Comparison of ENCODE assay signal across 12 cellular contexts in the genomic region with DNA sequence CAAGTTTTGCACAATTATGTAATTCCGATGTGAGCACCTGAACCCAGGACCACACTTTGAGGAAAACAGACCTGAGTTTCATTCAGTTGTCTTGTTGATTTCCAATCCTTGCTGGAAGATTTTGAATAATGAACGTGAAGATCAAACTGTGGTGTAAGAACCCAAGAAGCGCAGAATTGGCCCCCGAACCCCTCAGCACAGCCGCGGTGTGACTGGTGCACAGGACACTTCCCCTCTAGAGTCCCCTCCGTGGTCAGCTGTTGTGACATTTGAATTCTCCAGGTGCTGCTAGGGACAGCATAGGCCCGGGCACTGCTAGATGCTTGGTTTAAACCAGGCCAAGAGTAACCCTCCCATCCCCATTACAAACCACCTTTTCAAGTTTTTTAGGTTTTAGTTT. TPM values are rescaled to one million over a fixed set of nuclear protein-coding genes. Genes with fewer than 3 reads are reported as not detected.
A peak's percentile ranks its signal among the peaks of the same experiment; 100 is the strongest.
DNase-seq lines count a peak whose midpoint lies in the region; ATAC-seq, FAIRE-seq and TF ChIP-seq lines count a peak whose summit lies in the region.
"Had no signal": no experiment of that assay in that cellular context is flagged by ENCODE, and none has a peak within 500 bp of the region (broad histone marks: within the 10 kb centered on the region; RNA-seq: fewer than 3 reads in every experiment).

No MANE protein-coding gene starts in this region.

- no peaks in the 10 kb centered on the region for H3K27me3 Mint-ChIP-seq in CD4-positive, alpha-beta T cell
- H3K27me3 Mint-ChIP-seq in GM23338 (ENCODE audit: insufficient read depth, low read depth, poor library complexity) = peaks cover 2% of the 10 kb centered on the region
- no peaks in the 10 kb centered on the region for H3K27me3 Mint-ChIP-seq in activated naive CD8-positive, alpha-beta T cell treated with anti-CD3 and anti-CD28 coated beads for 36 hours
- H3K27me3 Mint-ChIP-seq in natural killer cell (ENCODE audit: low read depth in 2 of 2) = no peaks in the 10 kb centered on the region

- POLR2A ChIA-PET in CD4-positive, alpha-beta T cell (lab: Charles Lee) = interaction anchor here (3.0 kb wide), 1 partner anchor 108 kb away, joined by 20 read pairs; the partner anchor contains the start of gene WDR5

- H3K79me2 ChIP-seq in GM23338 (replicated peaks; ENCODE audit: insufficient read depth) = no peaks in the 10 kb centered on the region

- no peaks in the 10 kb centered on the region for H3K9me2 ChIP-seq in GM23338 (ENCODE audit: insufficient read depth)

- no peak for ATAC-seq in CD4-positive, alpha-beta T cell (ENCODE audit: poor library complexity)
- no peak for ATAC-seq in GM23338
- ATAC-seq in natural killer cell = no peak
- ATAC-seq: heart left ventricle had no signal

- peaks cover 13% of the 10 kb centered on the region for H3K36me3 Mint-ChIP-seq in CD4-positive, alpha-beta T cell (ENCODE audit: low read depth)
- peaks cover 14% of the 10 kb centered on the region for H3K36me3 Mint-ChIP-seq in GM23338 (ENCODE audit: low read depth)
- H3K36me3 Mint-ChIP-seq in activated naive CD8-positive, alpha-beta T cell treated with anti-CD3 and anti-CD28 coated beads for 36 hours = no peaks in the 10 kb centered on the region
- no peaks in the 10 kb centered on the region for H3K36me3 Mint-ChIP-seq in natural killer cell

- H3K9me3 ChIP-seq in CD4-positive, alpha-beta T cell (ENCODE audit: control insufficient read depth, low read length) = no peaks in the 10 kb centered on the region
- no peaks in the 10 kb centered on the region for H3K9me3 ChIP-seq in transverse colon
- H3K9me3 ChIP-seq: esophagus squamous epithelium, heart left ventricle had no signal

- peak overlapping the region; percentile 88 for H3K4me3 Mint-ChIP-seq in CD4-positive, alpha-beta T cell
- peak overlapping the region; percentile 76; the same call in 1 of the 3 replicates for H3K4me3 Mint-ChIP-seq in GM23338
- H3K4me3 Mint-ChIP-seq in activated naive CD8-positive, alpha-beta T cell treated with anti-CD3 and anti-CD28 coated beads for 36 hours = peak overlapping the region; percentile 44
- H3K4me3 Mint-ChIP-seq in natural killer cell = peak overlapping the region; percentile 42

- H3K36me3 ChIP-seq in GM23338 (ENCODE audit: insufficient read depth) = peaks cover 5% of the 10 kb centered on the region; the same call in 1 of the 2 replicates
- H3K36me3 ChIP-seq in transverse colon = peaks cover 0 to 4% (median 2%) of the 10 kb centered on the region in 4 donors

- TF ChIP-seq POLR2A in transverse colon (IDR thresholded peaks at IDR 0.05) = no peak

- H3F3A ChIP-seq in GM23338 (replicated peaks; ENCODE audit: low read depth) = 0 out of 2 replicates have a peak, but pooled peaks cover 5% of the 10 kb centered on the region

- FAIRE-seq in GM19239 (lab: Jason Lieb, UNC) = no peak
- FAIRE-seq: keratinocyte had no signal

- in situ Hi-C loops in transverse colon (cut with MboI; ENCODE audit: low pct_ligation_motif_present in 1 of 4, low pct_unique_long_range_greater_than_20kb in 1 of 4, low sequenced_read_pairs in 3 of 4) = no loop called here
- in situ Hi-C loops in ACHN (cut with HindIII; ENCODE audit: low pct_ligation_motif_present, low pct_unique_long_range_greater_than_20kb, low sequenced_read_pairs) = no loop called here

- intact Hi-C loops in CD4-positive, alpha-beta T cell (cut with DNase I, micrococcal nuclease) = loop anchor here in 1 of 2 experiments (5.0 to 10.0 kb wide), 4 partner anchors 300 to 672 kb away; partner anchors contain the start of genes RXRA, SURF1 and SURF2
- intact Hi-C loops in natural killer cell (cut with micrococcal nuclease) = no loop called here
- intact Hi-C loops in transverse colon (cut with DNase I; ENCODE audit: low total_unique reads) = no loop called here

- H3K4me3 ChIP-seq in GM23338 (no peak overlapping the region), transverse colon (no peak overlapping the region)

- CTCF ChIA-PET in CD4-positive, alpha-beta T cell (lab: Charles Lee) = interaction anchor here (1.7 kb wide), 1 partner anchor 72 kb away, joined by 3 read pairs; no protein-coding TSS in a partner anchor

- WGBS in transverse colon (ENCODE audit: low coverage in 1 of 2), 2 donors = 86 to 100% methylated on average over 1 to 8 of the region's 8 CpGs

- DNase-seq in CD4-positive, alpha-beta T cell = no peak
- DNase-seq in GM23338 (ENCODE audit: low spot score) (no peak), natural killer cell (no peak), GM19239 (ENCODE audit: insufficient read length, low spot score) (no peak), transverse colon (no peak), ACHN (no peak)
- no peak for DNase-seq in activated naive CD8-positive, alpha-beta T cell treated with anti-CD3 and anti-CD28 coated beads for 36 hours
- DNase-seq: amygdala, esophagus squamous epithelium, NCI-H1930 had no signal

- H4K20me1 ChIP-seq in GM23338 (replicated peaks; ENCODE audit: insufficient read depth) = no peaks in the 10 kb centered on the region; the same call in 1 of the 2 replicates

- no peak overlapping the region for H3K4me2 ChIP-seq in GM23338

- no peak overlapping the region for H3K27ac ChIP-seq in CD4-positive, alpha-beta T cell (ENCODE audit: low read depth, low read length)
- H3K27ac ChIP-seq in GM23338 (ENCODE audit: low read depth) = no peak overlapping the region
- no peak overlapping the region for H3K27ac ChIP-seq in transverse colon
- H3K27ac ChIP-seq: esophagus squamous epithelium had no signal

- H3K9me3 Mint-ChIP-seq in CD4-positive, alpha-beta T cell = no peaks in the 10 kb centered on the region
- no peaks in the 10 kb centered on the region; the same call in 2 of the 3 replicates for H3K9me3 Mint-ChIP-seq in GM23338
- H3K9me3 Mint-ChIP-seq in activated naive CD8-positive, alpha-beta T cell treated with anti-CD3 and anti-CD28 coated beads for 36 hours = no peaks in the 10 kb centered on the region
- H3K9me3 Mint-ChIP-seq in natural killer cell = no peaks in the 10 kb centered on the region

- no peaks in the 10 kb centered on the region for H3K4me1 Mint-ChIP-seq in CD4-positive, alpha-beta T cell (ENCODE audit: low read depth)
- H3K4me1 Mint-ChIP-seq in GM23338 = peaks cover 14% of the 10 kb centered on the region
- H3K4me1 Mint-ChIP-seq in activated naive CD8-positive, alpha-beta T cell treated with anti-CD3 and anti-CD28 coated beads for 36 hours = peaks cover 4% of the 10 kb centered on the region
- H3K4me1 Mint-ChIP-seq in natural killer cell = peaks cover 11 to 17% of the 10 kb centered on the region in 2 donors

- H3K4me1 ChIP-seq in GM23338 (ENCODE audit: insufficient read depth) = peaks cover 13% of the 10 kb centered on the region
- H3K4me1 ChIP-seq in transverse colon = peaks cover 0 to 17% (median 11%) of the 10 kb centered on the region in 4 donors

- H3K27me3 ChIP-seq in CD4-positive, alpha-beta T cell (ENCODE audit: control insufficient read depth, insufficient read depth, low read length) = no peaks in the 10 kb centered on the region
- H3K27me3 ChIP-seq in GM23338 (ENCODE audit: insufficient read depth) = no peaks in the 10 kb centered on the region
- H3K27me3 ChIP-seq in transverse colon = no peaks in the 10 kb centered on the region
- H3K27me3 ChIP-seq: esophagus squamous epithelium, heart left ventricle had no signal

- TF ChIP-seq EP300 in transverse colon (IDR thresholded peaks at IDR 0.05; ENCODE audit: low read depth) = no peak

- no peak for TF ChIP-seq CTCF in CD4-positive, alpha-beta T cell (IDR thresholded peaks at IDR 0.05)
- no peak for TF ChIP-seq CTCF in GM23338 (conservative IDR thresholded peaks at IDR 0.05; ENCODE audit: low read depth in 2 of 2)
- TF ChIP-seq CTCF in natural killer cell (IDR thresholded peaks at IDR 0.05) = no peak
- TF ChIP-seq CTCF in transverse colon (IDR thresholded peaks at IDR 0.05) = no peak

- no peak overlapping the region for H2AFZ ChIP-seq in GM23338

- no peak overlapping the region for H3K27ac Mint-ChIP-seq in CD4-positive, alpha-beta T cell
- no peak overlapping the region for H3K27ac Mint-ChIP-seq in GM23338
- no peak overlapping the region for H3K27ac Mint-ChIP-seq in activated naive CD8-positive, alpha-beta T cell treated with anti-CD3 and anti-CD28 coated beads for 36 hours
- no peak overlapping the region for H3K27ac Mint-ChIP-seq in natural killer cell

TF ChIP-seq in GM23338, 12 proteins besides CTCF, POLR2A, EP300 and RAD21:
- TF ChIP-seq NANOG (IDR thresholded peaks at IDR 0.05; ENCODE audit: borderline replicate concordance) (no peak), ZNF331 (CRISPR knock-in tag; IDR thresholded peaks at IDR 0.05; ENCODE audit: low read depth) (no peak), STAT1 (IDR thresholded peaks at IDR 0.05; ENCODE audit: unreplicated experiment) (no peak), EZH2 (IDR thresholded peaks at IDR 0.05; ENCODE audit: low read depth, unreplicated experiment) (no peak)

RNA-seq across cellular contexts. Expression of gene BRD3OS, which starts 1.7 kb away (rescaled TPM):
- total RNA-seq in CD4-positive, alpha-beta T cell = 1 to 10 TPM; 4.0 to 4.9 TPM
- total RNA-seq in GM23338 (2014; rRNA removed; shearing (Covaris generic)) = 12.8 and 16.0 TPM in 2 replicates
- 9.2 and 10.9 TPM in 2 replicates for polyA plus RNA-seq in GM23338 (2016; fragmentation: Nextera tagmentation; extraction: Ambion mirVana)
- 10 to 100 TPM; 12.6 to 12.7 TPM for total RNA-seq in activated naive CD8-positive, alpha-beta T cell treated with anti-CD3 and anti-CD28 coated beads for 36 hours
- total RNA-seq in natural killer cell (1 to 10 TPM; 5.5 to 6.8 (median 6.5) TPM), transverse colon (1 to 10 TPM; 3.2 to 6.6 (median 4.4) TPM)

RNA-seq across cellular contexts. Expression of gene VAV2, which starts 34.9 kb away (rescaled TPM):
- total RNA-seq in CD4-positive, alpha-beta T cell = 1 to 10 TPM; 1.6 to 1.7 TPM
- total RNA-seq in GM23338 (2014; rRNA removed; shearing (Covaris generic)) = 24.3 and 28.9 TPM in 2 replicates
- 7.2 and 8.1 TPM in 2 replicates for polyA plus RNA-seq in GM23338 (2016; fragmentation: Nextera tagmentation; extraction: Ambion mirVana)
- 1 to 10 TPM; 4.2 TPM for total RNA-seq in activated naive CD8-positive, alpha-beta T cell treated with anti-CD3 and anti-CD28 coated beads for 36 hours
- total RNA-seq in natural killer cell (1 to 10 TPM; 3.9 to 5.1 (median 4.8) TPM), transverse colon (10 to 100 TPM in 3 of 4 donors, 1 to 10 TPM in 1; 8.2 to 52.4 (median 24.5) TPM)

RNA-seq across cellular contexts. Expression of gene BRD3, which starts 40.8 kb away (rescaled TPM):
- 10 to 100 TPM; 26.7 to 29.0 TPM for total RNA-seq in CD4-positive, alpha-beta T cell
- 40.7 and 46.0 TPM in 2 replicates for total RNA-seq in GM23338 (2014; rRNA removed; shearing (Covaris generic))
- 87.1 and 88.0 TPM in 2 replicates for polyA plus RNA-seq in GM23338 (2016; fragmentation: Nextera tagmentation; extraction: Ambion mirVana)
- 10 to 100 TPM; 32.3 to 34.0 TPM for total RNA-seq in activated naive CD8-positive, alpha-beta T cell treated with anti-CD3 and anti-CD28 coated beads for 36 hours
- total RNA-seq in natural killer cell (10 to 100 TPM; 52.8 to 63.0 (median 52.8) TPM), transverse colon (10 to 100 TPM; 14.5 to 21.3 (median 17.2) TPM)
